Comparison of ENCODE assay signal across 10 cellular contexts in the genomic region with DNA sequence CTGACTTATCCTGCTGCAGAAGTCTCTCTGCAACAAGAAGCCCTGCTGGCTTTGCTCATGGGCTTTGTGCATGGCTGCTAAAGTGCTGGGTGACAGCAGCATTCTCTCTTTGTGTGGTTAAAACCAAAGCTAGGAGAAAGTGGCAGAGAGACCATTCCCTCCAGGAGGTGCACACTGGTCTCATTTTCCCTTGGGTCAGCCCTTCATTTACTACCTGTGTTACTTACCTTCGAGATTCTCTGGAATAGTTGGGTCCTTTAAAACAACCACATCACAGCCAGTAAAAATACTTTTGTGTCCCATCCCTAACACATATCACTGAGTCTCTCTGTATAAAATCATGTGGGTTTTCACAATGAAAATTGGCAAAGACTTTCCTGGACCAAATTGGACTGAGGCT.
"Had no signal": no experiment of that assay in that cellular context is flagged by ENCODE, and none has a peak within 500 bp of the region (broad histone marks: within the 10 kb centered on the region; RNA-seq: fewer than 3 reads in every experiment).

No MANE protein-coding gene starts in this region.

- H3K9ac ChIP-seq: GM23248 had no signal

- ATAC-seq: HCT116, HepG2 had no signal

- H3K4me1 Mint-ChIP-seq: IgD-negative memory B cell had no signal

- H3K4me3 ChIP-seq: GM23248, HAP-1 had no signal

- H2AFZ ChIP-seq: GM23248 had no signal

- H3K27ac Mint-ChIP-seq: HFFc6, IgD-negative memory B cell had no signal

- H3K27me3 Mint-ChIP-seq: IgD-negative memory B cell had no signal

- H3K4me3 Mint-ChIP-seq: HFFc6, IgD-negative memory B cell had no signal

- H3K27ac ChIP-seq: GM23248, HL-60 had no signal

- H3K36me3 Mint-ChIP-seq: IgD-negative memory B cell had no signal

- H3K36me3 ChIP-seq: HAP-1 had no signal

- DNase-seq: GM23248, GOT3, H7, HFFc6, KBM-7 had no signal

- H3K4me1 ChIP-seq: HAP-1 had no signal

- H3K9me3 ChIP-seq: HAP-1 had no signal
